17 cellular contexts compared by ENCODE assay signal in genomic region chr10:129775681-129776080, GRCh38.
"Had no signal": no experiment of that assay in that cellular context is flagged by ENCODE, and none has a peak within 500 bp of the region (broad histone marks: within the 10 kb centered on the region; RNA-seq: fewer than 3 reads in every experiment).

No MANE protein-coding gene starts in this region.

- ATAC-seq: activated naive CD8-positive, alpha-beta T cell treated with anti-CD3 and anti-CD28 coated beads, Interleukin-2, amount 50 U/mL, for 24 hours; activated T-cell treated with anti-CD3 and anti-CD28 coated beads, Interleukin-2, amount 50 U/mL, for 72 hours; foreskin keratinocyte; SK-N-SH treated with all-trans-retinoic acid at 6 μM for 48 hours; stimulated activated memory B cell treated with anti-CD40 and anti-IgM and Interleukin-4, amounts not matched to agents 10 μg/mL and 1 μg/mL and 100 μg/mL, for 72 hours had no signal

- H3K9me3 Mint-ChIP-seq: activated naive CD8-positive, alpha-beta T cell treated with anti-CD3 and anti-CD28 coated beads, Interleukin-2, amount 50 U/mL, for 24 hours; dendritic cell treated with granulocyte-macrophage colony-stimulating factor and Interleukin-4, amounts not matched to agents 40 ng/mL and 50 ng/mL, for 4 days; natural killer cell treated with Interleukin-12 subunit alpha and Interleukin-12 subunit beta and Interleukin-15 and Interleukin-18, amount 100 ng/mL, for 72 hours; stimulated activated memory B cell treated with anti-CD40 and anti-IgM and Interleukin-4, amounts not matched to agents 10 μg/mL and 1 μg/mL and 100 μg/mL, for 72 hours had no signal

- DNase-seq: activated CD4-positive, alpha-beta T cell treated with anti-CD3 and anti-CD28 coated beads for 1 hour; activated CD4-positive, alpha-beta T cell treated with anti-CD3 and anti-CD28 coated beads, Interleukin-2, amount 50 U/mL, for 1 hour; activated gamma-delta T cell; activated naive CD4-positive, alpha-beta T cell treated with anti-CD3 and anti-CD28 coated beads, Interleukin-2, amount 50 U/mL, for 16 hours; activated naive CD8-positive, alpha-beta T cell treated with anti-CD3 and anti-CD28 coated beads, Interleukin-2, amount 50 U/mL, for 24 hours; activated T-cell treated with anti-CD3 and anti-CD28 coated beads, Interleukin-2, amount 50 U/mL, for 72 hours; effector CD8-positive, alpha-beta T cell; foreskin keratinocyte; midbrain; small intestine; stimulated activated CD4-positive, alpha-beta T cell treated with anti-CD3 and anti-CD28 coated beads, Interleukin-15, amount 100 ng/mL, for 24 hours; testis; WERI-Rb-1 had no signal

- H3K4me1 Mint-ChIP-seq: activated naive CD8-positive, alpha-beta T cell treated with anti-CD3 and anti-CD28 coated beads, Interleukin-2, amount 50 U/mL, for 24 hours; stimulated activated memory B cell treated with anti-CD40 and anti-IgM and Interleukin-4, amounts not matched to agents 10 μg/mL and 1 μg/mL and 100 μg/mL, for 72 hours had no signal

- H3K27ac Mint-ChIP-seq: activated naive CD8-positive, alpha-beta T cell treated with anti-CD3 and anti-CD28 coated beads, Interleukin-2, amount 50 U/mL, for 24 hours; activated T-cell treated with anti-CD3 and anti-CD28 coated beads, Interleukin-2, amount 50 U/mL, for 72 hours; dendritic cell treated with granulocyte-macrophage colony-stimulating factor and Interleukin-4, amounts not matched to agents 40 ng/mL and 50 ng/mL, for 4 days; natural killer cell treated with Interleukin-12 subunit alpha and Interleukin-12 subunit beta and Interleukin-15 and Interleukin-18, amount 100 ng/mL, for 72 hours; stimulated activated memory B cell treated with anti-CD40 and anti-IgM and Interleukin-4, amounts not matched to agents 10 μg/mL and 1 μg/mL and 100 μg/mL, for 72 hours had no signal

- H3K36me3 Mint-ChIP-seq: natural killer cell treated with Interleukin-12 subunit alpha and Interleukin-12 subunit beta and Interleukin-15 and Interleukin-18, amount 100 ng/mL, for 72 hours had no signal

- H3K27me3 Mint-ChIP-seq: activated naive CD8-positive, alpha-beta T cell treated with anti-CD3 and anti-CD28 coated beads, Interleukin-2, amount 50 U/mL, for 24 hours; dendritic cell treated with granulocyte-macrophage colony-stimulating factor and Interleukin-4, amounts not matched to agents 40 ng/mL and 50 ng/mL, for 4 days; natural killer cell treated with Interleukin-12 subunit alpha and Interleukin-12 subunit beta and Interleukin-15 and Interleukin-18, amount 100 ng/mL, for 72 hours; stimulated activated memory B cell treated with anti-CD40 and anti-IgM and Interleukin-4, amounts not matched to agents 10 μg/mL and 1 μg/mL and 100 μg/mL, for 72 hours had no signal

- H3K4me3 Mint-ChIP-seq: activated naive CD8-positive, alpha-beta T cell treated with anti-CD3 and anti-CD28 coated beads, Interleukin-2, amount 50 U/mL, for 24 hours; activated T-cell treated with anti-CD3 and anti-CD28 coated beads, Interleukin-2, amount 50 U/mL, for 72 hours; dendritic cell treated with granulocyte-macrophage colony-stimulating factor and Interleukin-4, amounts not matched to agents 40 ng/mL and 50 ng/mL, for 4 days; natural killer cell treated with Interleukin-12 subunit alpha and Interleukin-12 subunit beta and Interleukin-15 and Interleukin-18, amount 100 ng/mL, for 72 hours; stimulated activated memory B cell treated with anti-CD40 and anti-IgM and Interleukin-4, amounts not matched to agents 10 μg/mL and 1 μg/mL and 100 μg/mL, for 72 hours had no signal
